In genomic region chr3:69212411-69213160, GRCh38 we compare ENCODE assay signal across 8 cellular contexts.
DNase-seq lines count a peak whose midpoint lies in the region; ATAC-seq and TF ChIP-seq lines count a peak whose summit lies in the region.

No MANE protein-coding gene starts in this region.

- H3K27me3 Mint-ChIP-seq in progenitor cell of endocrine pancreas = no peaks in the 10 kb centered on the region

- H3K9me3 Mint-ChIP-seq in progenitor cell of endocrine pancreas (ENCODE audit: low read depth) = no peaks in the 10 kb centered on the region

- H3K4me1 Mint-ChIP-seq in progenitor cell of endocrine pancreas (ENCODE audit: low read depth) = peaks cover 17% of the 10 kb centered on the region

- no peaks in the 10 kb centered on the region for H3K9me3 ChIP-seq in right atrium auricular region

- no peaks in the 10 kb centered on the region for H3K4me1 ChIP-seq in right atrium auricular region

- no peak overlapping the region for H3K27ac Mint-ChIP-seq in progenitor cell of endocrine pancreas

- H3K27ac ChIP-seq in right atrium auricular region = no peak overlapping the region

- H3K27me3 ChIP-seq in right atrium auricular region = no peaks in the 10 kb centered on the region

- peaks cover 12% of the 10 kb centered on the region for H3K36me3 ChIP-seq in right atrium auricular region

- no peak overlapping the region for H3K4me3 ChIP-seq in fibroblast of pulmonary artery (replicated peaks; ENCODE audit: low read depth, low read length)
- H3K4me3 ChIP-seq in right atrium auricular region = no peak overlapping the region

- TF ChIP-seq CTCF in fibroblast of pulmonary artery (IDR thresholded peaks at IDR 0.05; ENCODE audit: low read length, missing control alignments) (no peak), progenitor cell of endocrine pancreas (IDR thresholded peaks at IDR 0.05; ENCODE audit: unreplicated experiment) (no peak), right atrium auricular region (IDR thresholded peaks at IDR 0.05) (no peak)

- no peak overlapping the region for H3K4me3 Mint-ChIP-seq in progenitor cell of endocrine pancreas (ENCODE audit: low read depth)

- ATAC-seq in GM18519 (IDR thresholded peaks at IDR 0.05; ENCODE audit: low FRiP score, unreplicated experiment) (peak; percentile 72), HG02870 (IDR thresholded peaks at IDR 0.05; ENCODE audit: unreplicated experiment) (peak; percentile 91)

- H3K36me3 Mint-ChIP-seq in progenitor cell of endocrine pancreas (ENCODE audit: insufficient read depth) = peaks cover 24% of the 10 kb centered on the region

- DNase-seq in SIG-M5 (lab: John Stamatoyannopoulos, UW) (peak; percentile 85), fibroblast of pulmonary artery (ENCODE audit: low read depth) (peak; percentile 87), progenitor cell of endocrine pancreas (ENCODE audit: low spot score, unreplicated experiment) (no peak), hepatic stellate cell (ENCODE audit: low spot score) (no peak), right atrium auricular region (ENCODE audit: low spot score) (no peak)
- no peak for DNase-seq in stimulated activated CD4-positive, alpha-beta T cell treated with anti-CD3 and anti-CD28 coated beads, Interleukin-12 subunit alpha, Interleukin-12 subunit beta, amount 100 ng/mL, for 4 hours

Comparison
In these comparisons a context has a peak if more than half of its experiments do, and no peak if none do; other contexts are left out.
1. DNase-seq: peak in SIG-M5 (single experiment) and fibroblast of pulmonary artery (single experiment); none in progenitor cell of endocrine pancreas (single experiment), hepatic stellate cell (single experiment), stimulated activated CD4-positive, alpha-beta T cell treated with anti-CD3 and anti-CD28 coated beads, Interleukin-12 subunit alpha, Interleukin-12 subunit beta, amount 100 ng/mL, for 4 hours (single experiment) and right atrium auricular region (single experiment).